9 cellular contexts compared by ENCODE assay signal in the genomic region with DNA sequence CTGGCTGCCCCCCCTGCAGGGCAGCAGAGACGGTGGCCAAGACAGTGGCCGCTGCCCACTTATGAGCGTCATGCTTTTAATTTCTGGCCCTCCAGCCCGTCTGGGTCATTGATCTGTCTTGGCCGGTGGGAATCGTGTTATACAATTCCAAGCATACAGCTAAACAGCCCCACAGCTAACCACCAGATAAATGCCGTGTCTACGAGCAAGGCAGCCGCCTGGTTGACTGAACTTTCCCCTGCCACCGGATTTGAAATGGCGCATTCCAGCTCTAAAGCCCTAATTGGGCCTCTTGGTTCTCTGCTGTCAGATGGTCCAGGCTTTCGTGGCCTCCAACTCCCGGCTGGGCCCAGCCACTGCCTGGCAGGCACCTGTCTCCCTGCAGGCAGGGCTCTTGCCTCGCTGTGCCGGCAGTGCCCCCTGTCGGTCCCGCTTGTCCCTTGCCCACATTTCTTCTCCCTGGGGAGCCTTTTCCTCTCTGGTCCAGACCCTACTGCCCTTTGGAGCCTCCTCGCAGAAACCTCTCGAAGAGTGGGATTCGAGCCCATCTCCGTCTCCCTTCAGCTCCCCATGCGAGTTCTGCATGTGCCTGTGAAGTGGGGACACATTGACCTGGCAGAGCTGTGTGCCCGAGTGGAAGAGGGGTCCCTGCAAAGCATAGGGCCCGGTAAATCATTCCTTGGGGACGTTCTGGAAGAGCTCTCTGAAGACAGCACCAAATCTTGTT. TPM values are rescaled to one million over a fixed set of nuclear protein-coding genes. Genes with fewer than 3 reads are reported as not detected.
DNase-seq lines count a peak whose midpoint lies in the region; ATAC-seq, FAIRE-seq and TF ChIP-seq lines count a peak whose summit lies in the region.
"Had no signal": no experiment of that assay in that cellular context is flagged by ENCODE, and none has a peak within 500 bp of the region (broad histone marks: within the 10 kb centered on the region; RNA-seq: fewer than 3 reads in every experiment).

No MANE protein-coding gene starts in this region.

- H3K36me3 ChIP-seq in SJSA1 (no peaks in the 10 kb centered on the region), bronchial epithelial cell (ENCODE audit: control insufficient read depth, insufficient read depth, low read length) (no peaks in the 10 kb centered on the region), mucosa of descending colon (ENCODE audit: low read depth) (no peaks in the 10 kb centered on the region), vagina (no peaks in the 10 kb centered on the region)

- H3K27me3 ChIP-seq in SJSA1 (replicated peaks) (peaks cover 95% of the 10 kb centered on the region), bronchial epithelial cell (ENCODE audit: control insufficient read depth, insufficient read depth, low read length) (peaks cover 14% of the 10 kb centered on the region), vagina (peaks cover 20% of the 10 kb centered on the region)

- TF ChIP-seq CTCF in bronchial epithelial cell (IDR thresholded peaks at IDR 0.05; ENCODE audit: insufficient read depth, low read length, severe bottlenecking), result peak; percentile 79
- peak; percentile 59 for TF ChIP-seq CTCF in mucosa of descending colon (IDR thresholded peaks at IDR 0.05)
- TF ChIP-seq CTCF in vagina (IDR thresholded peaks at IDR 0.05), result no peak

- H3K27ac ChIP-seq in SJSA1 (no peak overlapping the region), vagina (no peak overlapping the region)

- H3K4me3 ChIP-seq in SJSA1 (no peak overlapping the region), bronchial epithelial cell (ENCODE audit: low read depth, low read length) (no peak overlapping the region), mucosa of descending colon (no peak overlapping the region), vagina (no peak overlapping the region)

- intact Hi-C loops in mucosa of descending colon (cut with DNase I, micrococcal nuclease), result no loop called here
- intact Hi-C loops in vagina (cut with DNase I), result no loop called here

- ATAC-seq in mucosa of descending colon (peak; percentile 67), HG03342 (IDR thresholded peaks at IDR 0.05; ENCODE audit: unreplicated experiment) (no peak)

- H3K9me3 ChIP-seq in SJSA1 (replicated peaks) (no peaks in the 10 kb centered on the region; the same call in 1 of the 2 replicates), mucosa of descending colon (no peaks in the 10 kb centered on the region), vagina (no peaks in the 10 kb centered on the region)

- peak; percentile 1 for DNase-seq in NCI-H510A treated with DMSO at 0.1 percent for 48 hours (lab: John Stamatoyannopoulos, UW)
- no peak for DNase-seq in NCI-H510A (lab: John Stamatoyannopoulos, UW)
- DNase-seq in Kasumi-1 (lab: John Stamatoyannopoulos, UW), result peak; percentile 15 to 26
- DNase-seq in SJSA1 (ENCODE audit: low read depth in 1 of 2, low spot score in 2 of 2), result peak; percentile 39 to 76
- peak; percentile 1 for DNase-seq in bronchial epithelial cell (ENCODE audit: low read depth)
- DNase-seq in mucosa of descending colon, result peak in 2 of 3 donors; percentile 66 to 69
- no peak for DNase-seq in vagina (ENCODE audit: extremely low spot score in 2 of 2)

- H3K4me1 ChIP-seq in SJSA1 (replicated peaks), result no peaks in the 10 kb centered on the region
- no peaks in the 10 kb centered on the region for H3K4me1 ChIP-seq in mucosa of descending colon (ENCODE audit: low read depth)
- peaks cover 13% of the 10 kb centered on the region for H3K4me1 ChIP-seq in vagina

- no peak for TF ChIP-seq POLR2A in vagina (IDR thresholded peaks at IDR 0.05)

- FAIRE-seq in bronchial epithelial cell (lab: Jason Lieb, UNC), result no peak

RNA-seq across cellular contexts. Expression of a gene that starts 1.8 kb away (rescaled TPM):
- not detected in 2 replicates for total RNA-seq in SJSA1 (2014; rRNA removed; shearing (Covaris generic))
- total RNA-seq in bronchial epithelial cell (0.26 TPM in 1 of 2 replicates, not detected in the other), mucosa of descending colon (100 to 1,000 TPM in 1 of 3 donors, 1 to 10 TPM in 1, under 1 TPM in 1; 0.90 to 155 (median 2.4) TPM), vagina (3.7 TPM)
- total RNA-seq: CD4-positive, alpha-beta T cell had no signal

Comparison
In these comparisons a context has a peak if more than half of its experiments do, and no peak if none do; other contexts are left out.
1. DNase-seq: peak in NCI-H510A treated with DMSO at 0.1 percent for 48 hours (single experiment), Kasumi-1 (2 of 2), SJSA1 (2 of 2), bronchial epithelial cell (single experiment) and mucosa of descending colon (2 of 3); none in NCI-H510A (single experiment) and vagina (0 of 2).
2. CTCF ChIP-seq: peak in bronchial epithelial cell (single experiment) and mucosa of descending colon (single experiment); none in vagina (0 of 3).